16 cellular contexts compared by ENCODE assay signal in genomic region chr3:102896851-102897621, GRCh38.
DNase-seq lines count a peak whose midpoint lies in the region; ATAC-seq, FAIRE-seq and TF ChIP-seq lines count a peak whose summit lies in the region.
"Had no signal": no experiment of that assay in that cellular context is flagged by ENCODE, and none has a peak within 500 bp of the region (broad histone marks: within the 10 kb centered on the region; RNA-seq: fewer than 3 reads in every experiment).

No MANE protein-coding gene starts in this region.

- no peak overlapping the region for H2AK5ac ChIP-seq in mesendoderm (ENCODE audit: low read length)

- no peak for ATAC-seq in natural killer cell treated with Interleukin-12 subunit alpha and Interleukin-12 subunit beta and Interleukin-15 and Interleukin-18, amount 100 ng/mL, for 72 hours
- ATAC-seq in HG03378 (IDR thresholded peaks at IDR 0.05; ENCODE audit: unreplicated experiment): no peak

- peak; percentile 67 for DNase-seq in NCI-H82 (lab: John Stamatoyannopoulos, UW)
- DNase-seq in astrocyte (ENCODE audit: low read depth): peak; percentile 12
- peak; percentile 15 for DNase-seq in mesendoderm
- peak; percentile 60 for DNase-seq in retinal pigment epithelial cell (ENCODE audit: low read depth)
- no peak for DNase-seq in natural killer cell treated with Interleukin-12 subunit alpha and Interleukin-12 subunit beta and Interleukin-15 and Interleukin-18, amount 100 ng/mL, for 72 hours (ENCODE audit: low spot score)
- no peak for DNase-seq in NCI-H2171 treated with DMSO at 0.1 percent for 48 hours (lab: John Stamatoyannopoulos, UW)
- DNase-seq in central memory CD4-positive, alpha-beta T cell: no peak
- DNase-seq: ACHN; CD4-positive, CD25-positive, alpha-beta regulatory T cell; DMS53; GF-D8; HCEC 1CT; HFFc6 had no signal

- no peak overlapping the region for H3K4me3 Mint-ChIP-seq in astrocyte (ENCODE audit: unreplicated experiment)
- no peak overlapping the region for H3K4me3 Mint-ChIP-seq in natural killer cell treated with Interleukin-12 subunit alpha and Interleukin-12 subunit beta and Interleukin-15 and Interleukin-18, amount 100 ng/mL, for 72 hours
- H3K4me3 Mint-ChIP-seq: CD4-positive, CD25-positive, alpha-beta regulatory T cell; HFFc6 had no signal

- H3K18ac ChIP-seq in mesendoderm (ENCODE audit: low read length): no peak overlapping the region

- no peaks in the 10 kb centered on the region for H3K9me3 ChIP-seq in astrocyte (ENCODE audit: insufficient read depth, low read depth, low read length)
- H3K9me3 ChIP-seq: BLaER1 treated with 17β-estradiol and CSF1 and Interleukin-3, amounts not matched to agents 10 nM and 100 nM had no signal

- no CpG with 5 or more reads among the region's 1 CpG for WGBS in mesendoderm (ENCODE audit: extremely low coverage, insufficient coverage, low lambda C conversion rate)

- TF ChIP-seq CTCF in astrocyte (IDR thresholded peaks at IDR 0.05; ENCODE audit: insufficient read depth, low read depth, low read length) (no peak), retinal pigment epithelial cell (conservative IDR thresholded peaks at IDR 0.05; ENCODE audit: low read depth, low read length) (no peak)

- H2BK120ac ChIP-seq in mesendoderm (ENCODE audit: low read depth, low read length): no peak overlapping the region

- no peak overlapping the region for H3K56ac ChIP-seq in mesendoderm (ENCODE audit: low read length)

- H3K27ac Mint-ChIP-seq in astrocyte (ENCODE audit: unreplicated experiment): no peak overlapping the region
- no peak overlapping the region for H3K27ac Mint-ChIP-seq in natural killer cell treated with Interleukin-12 subunit alpha and Interleukin-12 subunit beta and Interleukin-15 and Interleukin-18, amount 100 ng/mL, for 72 hours
- H3K27ac Mint-ChIP-seq: CD4-positive, CD25-positive, alpha-beta regulatory T cell; HFFc6 had no signal

- no peaks in the 10 kb centered on the region for H3K79me1 ChIP-seq in mesendoderm (ENCODE audit: low read length)

- H2AFZ ChIP-seq in astrocyte (ENCODE audit: low read depth, low read length): no peak overlapping the region

- H3K79me2 ChIP-seq in astrocyte (ENCODE audit: insufficient read depth, low read length): no peaks in the 10 kb centered on the region
- no peaks in the 10 kb centered on the region for H3K79me2 ChIP-seq in mesendoderm (ENCODE audit: control insufficient read depth, insufficient read depth, low read length)

- FAIRE-seq in astrocyte (lab: Jason Lieb, UNC): no peak

- no peaks in the 10 kb centered on the region for H3K9me3 Mint-ChIP-seq in astrocyte (ENCODE audit: unreplicated experiment)
- no peaks in the 10 kb centered on the region for H3K9me3 Mint-ChIP-seq in natural killer cell treated with Interleukin-12 subunit alpha and Interleukin-12 subunit beta and Interleukin-15 and Interleukin-18, amount 100 ng/mL, for 72 hours

- no peak overlapping the region for H4K5ac ChIP-seq in mesendoderm (ENCODE audit: low read length)

- H3K27ac ChIP-seq in astrocyte (ENCODE audit: low read depth, low read length): no peak overlapping the region
- no peak overlapping the region for H3K27ac ChIP-seq in mesendoderm (ENCODE audit: low read depth, low read length)
- H3K27ac ChIP-seq: BLaER1 treated with 17β-estradiol and CSF1 and Interleukin-3, amounts not matched to agents 10 nM and 100 nM; HL-60 had no signal

- no peaks in the 10 kb centered on the region for H3K36me3 Mint-ChIP-seq in astrocyte (ENCODE audit: low read depth, unreplicated experiment)
- no peaks in the 10 kb centered on the region for H3K36me3 Mint-ChIP-seq in natural killer cell treated with Interleukin-12 subunit alpha and Interleukin-12 subunit beta and Interleukin-15 and Interleukin-18, amount 100 ng/mL, for 72 hours
- H3K36me3 Mint-ChIP-seq: CD4-positive, CD25-positive, alpha-beta regulatory T cell had no signal

- H3K9ac ChIP-seq in astrocyte (ENCODE audit: low read length) (no peak overlapping the region), mesendoderm (ENCODE audit: low read length) (no peak overlapping the region)
- H3K9ac ChIP-seq: BLaER1 treated with 17β-estradiol and CSF1 and Interleukin-3, amounts not matched to agents 10 nM and 100 nM had no signal

- H4K20me1 ChIP-seq in astrocyte (ENCODE audit: insufficient read depth, low read length): no peaks in the 10 kb centered on the region
- H4K20me1 ChIP-seq: BLaER1 treated with 17β-estradiol and CSF1 and Interleukin-3, amounts not matched to agents 10 nM and 100 nM had no signal

- H3K27me3 Mint-ChIP-seq in astrocyte (ENCODE audit: low read depth, unreplicated experiment): no peaks in the 10 kb centered on the region
- H3K27me3 Mint-ChIP-seq in natural killer cell treated with Interleukin-12 subunit alpha and Interleukin-12 subunit beta and Interleukin-15 and Interleukin-18, amount 100 ng/mL, for 72 hours: no peaks in the 10 kb centered on the region
- H3K27me3 Mint-ChIP-seq: CD4-positive, CD25-positive, alpha-beta regulatory T cell had no signal

- H3K23ac ChIP-seq in mesendoderm (ENCODE audit: low read length): no peak overlapping the region

- H3K4me3 ChIP-seq in astrocyte (ENCODE audit: insufficient read depth, low read depth, low read length): no peak overlapping the region
- H3K4me3 ChIP-seq in mesendoderm (ENCODE audit: low read length): no peak overlapping the region
- H3K4me3 ChIP-seq in retinal pigment epithelial cell (ENCODE audit: low read length): no peak overlapping the region
- H3K4me3 ChIP-seq: BLaER1 treated with 17β-estradiol and CSF1 and Interleukin-3, amounts not matched to agents 10 nM and 100 nM had no signal

- H3K4me2 ChIP-seq in astrocyte (ENCODE audit: low read length): no peak overlapping the region
- no peak overlapping the region for H3K4me2 ChIP-seq in mesendoderm (ENCODE audit: low read length)
- H3K4me2 ChIP-seq: BLaER1 treated with 17β-estradiol and CSF1 and Interleukin-3, amounts not matched to agents 10 nM and 100 nM had no signal

- peaks cover 4% of the 10 kb centered on the region for H3K4me1 Mint-ChIP-seq in astrocyte (ENCODE audit: low read depth, unreplicated experiment)
- no peaks in the 10 kb centered on the region for H3K4me1 Mint-ChIP-seq in natural killer cell treated with Interleukin-12 subunit alpha and Interleukin-12 subunit beta and Interleukin-15 and Interleukin-18, amount 100 ng/mL, for 72 hours (ENCODE audit: low read depth in 2 of 2)
- H3K4me1 Mint-ChIP-seq: CD4-positive, CD25-positive, alpha-beta regulatory T cell had no signal

- H2BK5ac ChIP-seq in mesendoderm (ENCODE audit: low read length): no peak overlapping the region

- H3K36me3 ChIP-seq in astrocyte (ENCODE audit: insufficient read depth, low read length) (no peaks in the 10 kb centered on the region), mesendoderm (ENCODE audit: control insufficient read depth, insufficient read depth, low read length) (no peaks in the 10 kb centered on the region)
- H3K36me3 ChIP-seq: BLaER1 treated with 17β-estradiol and CSF1 and Interleukin-3, amounts not matched to agents 10 nM and 100 nM had no signal

- no peak overlapping the region for H2BK15ac ChIP-seq in mesendoderm (replicated peaks; ENCODE audit: low read depth)

- H3K4me1 ChIP-seq in astrocyte (ENCODE audit: insufficient read depth, low read length) (no peaks in the 10 kb centered on the region), mesendoderm (ENCODE audit: control insufficient read depth, low read depth, low read length) (no peaks in the 10 kb centered on the region)
- H3K4me1 ChIP-seq: BLaER1 treated with 17β-estradiol and CSF1 and Interleukin-3, amounts not matched to agents 10 nM and 100 nM had no signal

- H4K8ac ChIP-seq in mesendoderm (ENCODE audit: low read depth, low read length): no peak overlapping the region

- H3K27me3 ChIP-seq in astrocyte (ENCODE audit: insufficient read depth, low read length): no peaks in the 10 kb centered on the region
- no peaks in the 10 kb centered on the region for H3K27me3 ChIP-seq in mesendoderm (ENCODE audit: insufficient read depth, low read length, poor library complexity)
- H3K27me3 ChIP-seq: BLaER1 treated with 17β-estradiol and CSF1 and Interleukin-3, amounts not matched to agents 10 nM and 100 nM had no signal

- H3K4ac ChIP-seq in mesendoderm (ENCODE audit: low read depth, low read length): no peak overlapping the region

Comparison
In these comparisons a context has a peak if more than half of its experiments do, and no peak if none do; other contexts are left out.
1. DNase-seq: peak in NCI-H82 (single experiment), astrocyte (single experiment), mesendoderm (single experiment) and retinal pigment epithelial cell (single experiment); none in natural killer cell treated with Interleukin-12 subunit alpha and Interleukin-12 subunit beta and Interleukin-15 and Interleukin-18, amount 100 ng/mL, for 72 hours (single experiment), NCI-H2171 treated with DMSO at 0.1 percent for 48 hours (single experiment) and central memory CD4-positive, alpha-beta T cell (single experiment).